In the genomic region with DNA sequence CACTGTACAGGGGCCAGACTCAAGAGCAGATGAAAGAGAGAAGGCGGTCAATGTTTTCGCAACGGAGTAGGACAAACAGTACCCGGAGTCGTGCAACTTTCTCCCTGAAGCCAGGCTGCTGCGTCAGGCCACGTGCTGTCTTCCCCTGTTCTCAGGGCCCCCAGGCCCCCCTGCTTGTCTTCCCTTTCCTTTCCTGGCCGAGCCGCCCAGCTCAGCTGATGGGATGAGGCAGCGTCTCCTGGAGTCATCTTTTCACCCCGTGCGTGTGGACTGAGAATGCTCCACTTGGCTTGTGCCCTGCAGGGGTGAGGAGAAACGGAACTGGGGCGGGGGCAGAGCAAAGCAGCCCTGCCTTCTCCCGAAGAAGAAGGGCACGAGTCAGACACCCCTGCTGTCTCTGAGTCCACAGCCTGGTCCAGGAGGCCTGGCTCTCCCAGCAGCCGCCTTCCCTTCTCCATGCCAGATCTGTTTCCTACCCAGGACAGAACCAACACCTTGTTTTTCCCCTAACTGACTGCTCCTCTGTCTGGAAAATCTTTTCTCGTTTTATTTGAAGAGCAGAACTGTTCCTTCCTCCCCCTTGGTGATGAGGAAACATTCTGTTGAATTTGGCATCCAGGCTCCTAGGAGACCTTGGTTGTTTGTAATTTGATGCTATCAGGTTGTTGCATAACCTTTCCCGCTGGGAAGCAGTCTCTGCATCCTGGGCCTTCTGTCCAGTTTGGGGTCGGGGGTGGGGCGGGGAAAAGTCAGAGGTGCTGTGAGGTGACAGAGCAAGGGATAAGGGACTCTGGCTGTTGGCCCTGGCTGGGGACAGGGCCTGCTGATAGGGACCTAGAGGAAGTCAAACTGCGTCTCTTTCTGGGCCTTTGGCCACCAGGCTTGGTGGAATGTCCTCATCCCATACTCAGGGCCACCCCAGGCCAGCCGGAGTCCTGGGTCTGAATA, we compare ENCODE assay signal across 8 cellular contexts.
DNase-seq lines count a peak whose midpoint lies in the region; ATAC-seq and TF ChIP-seq lines count a peak whose summit lies in the region.

No MANE protein-coding gene starts in this region.

- 56 to 62% methylated on average over 16 to 23 of the region's 23 CpGs for WGBS in endodermal cell (ENCODE audit: insufficient coverage in 1 of 2, insufficient read length in 1 of 2), 2 experiments

- BruUV-seq in Caco-2 (replicated peaks; lab: Mats Ljungman, UMichigan) = no TSS peak

- H3K9me3 Mint-ChIP-seq in Caco-2 (ENCODE audit: unreplicated experiment) (no peaks in the 10 kb centered on the region), endodermal cell (no peaks in the 10 kb centered on the region)
- no peaks in the 10 kb centered on the region for H3K9me3 Mint-ChIP-seq in activated T-cell treated with anti-CD3 and anti-CD28 coated beads, Interleukin-2, amount 50 U/mL, for 72 hours

- H3K27me3 Mint-ChIP-seq in Caco-2 (ENCODE audit: insufficient read depth, unreplicated experiment) (no peaks in the 10 kb centered on the region), endodermal cell (ENCODE audit: insufficient read depth) (no peaks in the 10 kb centered on the region)
- H3K27me3 Mint-ChIP-seq in activated T-cell treated with anti-CD3 and anti-CD28 coated beads, Interleukin-2, amount 50 U/mL, for 72 hours (ENCODE audit: low read depth) = no peaks in the 10 kb centered on the region

- peak overlapping the region; percentile 18 for H3K27ac Mint-ChIP-seq in Caco-2 (ENCODE audit: unreplicated experiment)
- H3K27ac Mint-ChIP-seq in endodermal cell = peak overlapping the region; percentile 59
- H3K27ac Mint-ChIP-seq in activated T-cell treated with anti-CD3 and anti-CD28 coated beads, Interleukin-2, amount 50 U/mL, for 72 hours = no peak overlapping the region

- intact Hi-C loops in Caco-2 (cut with micrococcal nuclease; ENCODE audit: unreplicated experiment) (no loop called here), mucosa of descending colon (cut with DNase I, micrococcal nuclease) (no loop called here), uterus (cut with DNase I; ENCODE audit: low total_unique reads) (no loop called here)

- H3K9me3 ChIP-seq in Caco-2 = no peaks in the 10 kb centered on the region
- no peaks in the 10 kb centered on the region for H3K9me3 ChIP-seq in endodermal cell (ENCODE audit: control insufficient read depth, low read length)
- no peaks in the 10 kb centered on the region for H3K9me3 ChIP-seq in mucosa of descending colon
- no peaks in the 10 kb centered on the region for H3K9me3 ChIP-seq in uterus

- no peak overlapping the region for H3K9ac ChIP-seq in endodermal cell (ENCODE audit: extremely low read depth, low read length, poor library complexity, severe bottlenecking)

- H3K36me3 ChIP-seq in Caco-2 (ENCODE audit: control insufficient read depth, insufficient read depth, low read length) = no peaks in the 10 kb centered on the region
- H3K36me3 ChIP-seq in endodermal cell (ENCODE audit: control insufficient read depth, insufficient read depth, low read length) = no peaks in the 10 kb centered on the region
- no peaks in the 10 kb centered on the region for H3K36me3 ChIP-seq in mucosa of descending colon (ENCODE audit: low read depth)
- no peaks in the 10 kb centered on the region for H3K36me3 ChIP-seq in uterus

- POLR2A ChIA-PET in Caco-2 (lab: Charles Lee) = no interaction called here

- DNase-seq in Caco-2 (peak; percentile 59 to 65), NCI-H2196 treated with DMSO at 0.1 percent for 48 hours (lab: John Stamatoyannopoulos, UW; ENCODE audit: unreplicated experiment) (peak; percentile 81), endodermal cell (peak; percentile 85), mucosa of descending colon (peak; percentile 57 to 87 (median 67)), uterus (peak; percentile 98), SHP77 treated with DMSO at 0.1 percent for 48 hours (lab: John Stamatoyannopoulos, UW) (no peak), Kasumi-1 (lab: John Stamatoyannopoulos, UW) (no peak)
- DNase-seq in activated T-cell treated with anti-CD3 and anti-CD28 coated beads, Interleukin-2, amount 50 U/mL, for 72 hours = no peak

- H3K36me3 Mint-ChIP-seq in Caco-2 (ENCODE audit: insufficient read depth, unreplicated experiment) (no peaks in the 10 kb centered on the region), endodermal cell (ENCODE audit: low read depth) (no peaks in the 10 kb centered on the region)
- no peaks in the 10 kb centered on the region for H3K36me3 Mint-ChIP-seq in activated T-cell treated with anti-CD3 and anti-CD28 coated beads, Interleukin-2, amount 50 U/mL, for 72 hours (ENCODE audit: insufficient read depth in 2 of 2)

- CTCF ChIA-PET in Caco-2 (lab: Charles Lee) = no interaction called here

- no peak for TF ChIP-seq CTCF in Caco-2 (IDR thresholded peaks at IDR 0.05; ENCODE audit: insufficient read depth in 1 of 2, low read depth in 1 of 2, low read length in 1 of 2, severe bottlenecking in 1 of 2, unreplicated experiment in 1 of 2)
- no peak for TF ChIP-seq CTCF in endodermal cell (conservative IDR thresholded peaks at IDR 0.05)
- TF ChIP-seq CTCF in mucosa of descending colon (IDR thresholded peaks at IDR 0.05) = no peak
- TF ChIP-seq CTCF in uterus (IDR thresholded peaks at IDR 0.05) = peak in 1 of 4 experiments; percentile 13

- TF ChIP-seq POLR2A in uterus (IDR thresholded peaks at IDR 0.05) = peak in 1 of 2 donors; percentile 53

- H3K4me1 Mint-ChIP-seq in Caco-2 (ENCODE audit: low read depth, unreplicated experiment) = peaks cover 22% of the 10 kb centered on the region
- H3K4me1 Mint-ChIP-seq in endodermal cell = peaks cover 15% of the 10 kb centered on the region
- peaks cover 13% of the 10 kb centered on the region for H3K4me1 Mint-ChIP-seq in activated T-cell treated with anti-CD3 and anti-CD28 coated beads, Interleukin-2, amount 50 U/mL, for 72 hours (ENCODE audit: low read depth)

- H3K4me1 ChIP-seq in Caco-2 (peaks cover 28% of the 10 kb centered on the region), endodermal cell (ENCODE audit: control insufficient read depth, insufficient read depth, low read length) (no peaks in the 10 kb centered on the region), mucosa of descending colon (ENCODE audit: low read depth) (no peaks in the 10 kb centered on the region), uterus (peaks cover 6 to 12% of the 10 kb centered on the region in 2 donors)

- peak overlapping the region; percentile 13 for H3K4me3 Mint-ChIP-seq in Caco-2 (ENCODE audit: unreplicated experiment)
- H3K4me3 Mint-ChIP-seq in endodermal cell = no peak overlapping the region
- H3K4me3 Mint-ChIP-seq in activated T-cell treated with anti-CD3 and anti-CD28 coated beads, Interleukin-2, amount 50 U/mL, for 72 hours = no peak overlapping the region

- H3K27ac ChIP-seq in endodermal cell (ENCODE audit: low read depth, low read length) (peak overlapping the region; percentile 59), uterus (peak overlapping the region; percentile 97 to 98)

- H3K4me3 ChIP-seq in Caco-2 (ENCODE audit: low read depth, low read length) (no peak overlapping the region), endodermal cell (ENCODE audit: low read length) (no peak overlapping the region), mucosa of descending colon (no peak overlapping the region), uterus (peak overlapping the region in 1 of 2 donors; percentile 8)

- peak; percentile 78 for ATAC-seq in mucosa of descending colon
- no peak for ATAC-seq in activated T-cell treated with anti-CD3 and anti-CD28 coated beads, Interleukin-2, amount 50 U/mL, for 72 hours (replicated peaks in 1 of 2)

- H3K27me3 ChIP-seq in Caco-2 (replicated peaks; ENCODE audit: control insufficient read depth, insufficient read depth, low read length) (no peaks in the 10 kb centered on the region), endodermal cell (ENCODE audit: control insufficient read depth, insufficient read depth, low read length, poor library complexity, severe bottlenecking) (no peaks in the 10 kb centered on the region), uterus (no peaks in the 10 kb centered on the region)

Comparison
In these comparisons a context has a peak if more than half of its experiments do, and no peak if none do; other contexts are left out.
1. DNase-seq: peak in Caco-2 (2 of 2), NCI-H2196 treated with DMSO at 0.1 percent for 48 hours (single experiment), endodermal cell (single experiment), mucosa of descending colon (3 of 3) and uterus (2 of 2); none in SHP77 treated with DMSO at 0.1 percent for 48 hours (single experiment), Kasumi-1 (0 of 2) and activated T-cell treated with anti-CD3 and anti-CD28 coated beads, Interleukin-2, amount 50 U/mL, for 72 hours (0 of 2).